ENCODE assay signal across 8 cellular contexts in the genomic region with DNA sequence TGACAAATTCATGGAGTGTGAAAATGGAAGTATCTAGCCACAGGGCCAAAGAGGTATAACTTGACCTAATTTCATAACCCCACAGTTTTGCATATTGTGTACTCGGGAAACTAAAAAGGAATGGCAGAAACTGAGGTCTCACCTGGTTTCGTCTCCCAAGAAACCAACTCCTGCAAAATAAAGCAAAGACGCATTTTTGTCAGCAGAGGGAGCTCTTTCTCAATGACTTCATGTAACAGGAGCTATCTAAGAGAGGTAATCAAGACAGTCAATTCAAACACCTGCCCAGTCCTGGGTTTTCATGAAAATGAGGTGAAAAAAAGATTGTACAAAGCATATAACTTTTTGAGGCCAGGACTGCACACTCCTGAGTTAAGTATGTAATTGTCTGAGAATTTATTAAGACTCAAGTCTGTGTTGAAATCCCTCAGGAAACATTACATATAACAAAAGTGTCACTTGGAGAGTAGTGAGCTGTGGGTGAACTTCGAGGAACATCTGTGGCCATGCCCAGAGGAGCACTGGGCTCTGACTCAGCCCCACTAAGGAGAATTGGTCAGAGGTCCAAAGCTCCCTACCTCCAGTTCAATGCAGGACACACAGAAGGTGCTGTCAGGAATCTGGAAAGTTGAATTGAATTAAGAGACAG. TPM values are rescaled to one million over a fixed set of nuclear protein-coding genes. Genes with fewer than 3 reads are reported as not detected.
DNase-seq lines count a peak whose midpoint lies in the region; ATAC-seq and TF ChIP-seq lines count a peak whose summit lies in the region.

No MANE protein-coding gene starts in this region.

- no peaks in the 10 kb centered on the region for H3K27me3 ChIP-seq in Karpas-422 (ENCODE audit: low read length)
- H3K27me3 ChIP-seq in Peyer's patch = no peaks in the 10 kb centered on the region
- H3K27me3 ChIP-seq in dorsolateral prefrontal cortex = peaks cover 0 to 22% (median 5%) of the 10 kb centered on the region in 45 donors

- no peak overlapping the region for H3K9ac ChIP-seq in Karpas-422 (ENCODE audit: low read length)

- no peaks in the 10 kb centered on the region for H4K20me1 ChIP-seq in Karpas-422 (ENCODE audit: insufficient read depth, low read depth, low read length)

- H3K36me3 ChIP-seq in Karpas-422 (ENCODE audit: insufficient read depth, low read length) (no peaks in the 10 kb centered on the region; the same call in 1 of the 2 replicates), Peyer's patch (no peaks in the 10 kb centered on the region)

- no peak overlapping the region for H3K4me3 Mint-ChIP-seq in mesothelial cell of epicardium

- H3K27me3 Mint-ChIP-seq in mesothelial cell of epicardium (ENCODE audit: low read depth) = peaks cover 16% of the 10 kb centered on the region

- peak; percentile 62 to 77 (median 66) for TF ChIP-seq CTCF in Peyer's patch (IDR thresholded peaks at IDR 0.05)
- peak; percentile 31 to 84 (median 69) for TF ChIP-seq CTCF in dorsolateral prefrontal cortex (IDR thresholded peaks at IDR 0.05 in 54 of 56, conservative IDR thresholded peaks at IDR 0.05 in 2 of 56; ENCODE audit: low read depth in 1 of 56, partially characterized antibody in 56 of 56)
- TF ChIP-seq CTCF in mesothelial cell of epicardium (IDR thresholded peaks at IDR 0.05; ENCODE audit: unreplicated experiment) = peak; percentile 64

- H3K4me1 Mint-ChIP-seq in mesothelial cell of epicardium = no peaks in the 10 kb centered on the region

- H2AFZ ChIP-seq in Karpas-422 (ENCODE audit: low read length) = no peak overlapping the region

- no peak overlapping the region for H3K27ac Mint-ChIP-seq in mesothelial cell of epicardium

- H3K9me2 ChIP-seq in Karpas-422 (replicated peaks; ENCODE audit: insufficient read depth, low read length) = no peaks in the 10 kb centered on the region

- no peaks in the 10 kb centered on the region for H3K36me3 Mint-ChIP-seq in mesothelial cell of epicardium

- no peak for DNase-seq in Right ventricle myocardium superior
- no peak for DNase-seq in cardiac septum (ENCODE audit: low spot score)
- DNase-seq in Karpas-422 = peak; percentile 93
- peak in 2 of 3 donors; percentile 40 to 65 for DNase-seq in Peyer's patch
- peak in 1 of 10 donors; percentile 6 for DNase-seq in dorsolateral prefrontal cortex
- DNase-seq in mesothelial cell of epicardium (ENCODE audit: low spot score in 2 of 2, unreplicated experiment in 2 of 2) = peak in 1 of 2 experiments; percentile 51

- H3K9me3 ChIP-seq in Karpas-422 (ENCODE audit: low read length) = no peaks in the 10 kb centered on the region
- H3K9me3 ChIP-seq in Peyer's patch = peaks cover 0 to 5% (median 0%) of the 10 kb centered on the region in 4 donors

- ATAC-seq in Right ventricle myocardium superior (ENCODE audit: poor library complexity) (peak; percentile 51), HG03135 (IDR thresholded peaks at IDR 0.05; ENCODE audit: unreplicated experiment) (no peak), GM21423 (IDR thresholded peaks at IDR 0.05; ENCODE audit: unreplicated experiment) (no peak)

- H3K79me2 ChIP-seq in Karpas-422 (ENCODE audit: low read length) = no peaks in the 10 kb centered on the region

- no peak overlapping the region for H3K4me2 ChIP-seq in Karpas-422 (ENCODE audit: low read depth, low read length, poor library complexity, severe bottlenecking)

- no peak for TF ChIP-seq POLR2A in Peyer's patch (IDR thresholded peaks at IDR 0.05)

- no peaks in the 10 kb centered on the region for H3K9me3 Mint-ChIP-seq in mesothelial cell of epicardium

- H3K4me1 ChIP-seq in Karpas-422 (ENCODE audit: low read length) (peaks cover 31% of the 10 kb centered on the region), Peyer's patch (peaks cover 0 to 10% (median 0%) of the 10 kb centered on the region in 4 donors)

- intact Hi-C loops in Right ventricle myocardium superior (cut with DNase I) (loop anchor here (5.0 kb wide), 1 partner anchor 367 kb away; no protein-coding TSS in a partner anchor), cardiac septum (cut with DNase I) (no loop called here), dorsolateral prefrontal cortex (cut with DNase I) (loop anchor here (2.0 to 10.0 kb wide), 3 partner anchors 112 to 544 kb away; a partner anchor contains a TSS)

- H3K4me3 ChIP-seq in Karpas-422 (ENCODE audit: low read length) (no peak overlapping the region), Peyer's patch (no peak overlapping the region), dorsolateral prefrontal cortex (no peak overlapping the region)

- H3K27ac ChIP-seq in Karpas-422 (ENCODE audit: low read length) = no peak overlapping the region
- no peak overlapping the region for H3K27ac ChIP-seq in Peyer's patch
- H3K27ac ChIP-seq in dorsolateral prefrontal cortex = no peak overlapping the region

RNA-seq across cellular contexts. Expression of a gene that starts 17.6 kb away (rescaled TPM):
- total RNA-seq in Right ventricle myocardium superior (not detected), cardiac septum (not detected), Peyer's patch (1 to 10 TPM in 1 of 4 donors, not detected in 3; 2.5 TPM), dorsolateral prefrontal cortex (1 to 10 TPM in 1 of 120 experiments, under 1 TPM in 7, not detected in 112; 0.10 to 1.7 (median 0.16) TPM), mesothelial cell of epicardium (0.18 TPM in 1 of 3 replicates, not detected in the others)
- 0.11 TPM in 1 of 2 replicates, not detected in the other for total RNA-seq in Karpas-422 (2014; rRNA removed; shearing (Covaris generic); ENCODE audit: low replicate concordance)

RNA-seq across cellular contexts. Expression of a gene that starts 28.0 kb away (rescaled TPM):
- total RNA-seq in Right ventricle myocardium superior (0.11 TPM), cardiac septum (0.30 TPM), Peyer's patch (10 to 100 TPM in 1 of 4 donors, 1 to 10 TPM in 2, under 1 TPM in 1; 0.53 to 19.0 (median 3.8) TPM), dorsolateral prefrontal cortex (under 1 TPM in 5 of 120 experiments, not detected in 115; 0.11 to 0.26 (median 0.16) TPM), mesothelial cell of epicardium (not detected in 3 replicates)
- total RNA-seq in Karpas-422 (2014; rRNA removed; shearing (Covaris generic); ENCODE audit: low replicate concordance) = 0.93 and 0.97 TPM in 2 replicates

Comparison
In these comparisons a context has a peak if more than half of its experiments do, and no peak if none do; other contexts are left out.
1. DNase-seq: peak in Karpas-422 (single experiment) and Peyer's patch (2 of 3); none in Right ventricle myocardium superior (single experiment) and cardiac septum (single experiment).
2. Peak in every context shown above with its lines, with median percentiles within 50 percentile points of each other: CTCF ChIP-seq.